In the genomic region with DNA sequence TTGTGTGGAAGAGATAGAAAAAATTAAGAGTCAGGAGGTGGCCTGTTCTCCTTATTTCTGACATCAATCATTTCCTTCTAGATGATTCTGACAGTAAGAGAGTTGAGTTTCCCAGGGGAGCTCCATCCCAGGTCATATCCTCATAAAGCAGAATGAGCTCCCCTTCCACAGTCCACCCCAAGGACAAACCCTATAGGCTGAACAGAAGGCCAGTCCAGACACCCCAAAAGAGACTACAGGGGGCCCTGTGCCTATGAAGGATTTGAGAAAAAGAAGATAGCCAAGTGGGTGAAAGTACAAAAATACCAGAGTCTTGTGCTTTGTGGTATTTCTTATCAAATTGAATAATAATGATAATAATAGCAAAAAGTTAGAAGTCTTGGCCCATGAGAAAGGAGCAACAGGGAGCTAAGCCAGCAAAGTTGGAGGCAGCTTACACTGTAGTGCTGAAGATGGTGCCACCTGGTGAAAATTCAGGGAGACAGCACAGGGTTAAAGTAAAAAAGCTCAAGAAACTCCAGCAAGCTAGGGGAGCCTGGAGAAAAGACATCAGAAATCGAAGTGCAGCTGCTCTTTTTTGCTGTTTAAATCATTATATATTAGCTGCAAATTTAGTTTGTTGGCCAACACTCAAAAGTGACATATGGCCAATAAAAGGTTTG, we compare ENCODE assay signal across 9 cellular contexts. TPM values are rescaled to one million over a fixed set of nuclear protein-coding genes. Genes with fewer than 3 reads are reported as not detected.
DNase-seq lines count a peak whose midpoint lies in the region; ATAC-seq and TF ChIP-seq lines count a peak whose summit lies in the region.
"Had no signal": no experiment of that assay in that cellular context is flagged by ENCODE, and none has a peak within 500 bp of the region (broad histone marks: within the 10 kb centered on the region; RNA-seq: fewer than 3 reads in every experiment).

No MANE protein-coding gene starts in this region.

- H3K4me3 Mint-ChIP-seq in brain = peak overlapping the region in 3 of 5 experiments; percentile 41 to 47 (median 43)

- H3K9me3 ChIP-seq in neuronal stem cell (replicated peaks in 1 of 2; ENCODE audit: control insufficient read depth in 2 of 2, insufficient read depth in 1 of 2, low read depth in 1 of 2, low read length in 2 of 2) = peaks cover 0 to 3% of the 10 kb centered on the region in 2 donors

- no peak overlapping the region for H3K23ac ChIP-seq in neuronal stem cell (ENCODE audit: low read depth, low read length, poor library complexity)

- no peaks in the 10 kb centered on the region for H3K36me3 Mint-ChIP-seq in brain

- peaks cover 0 to 4% (median 0%) of the 10 kb centered on the region in 5 experiments for H3K9me3 Mint-ChIP-seq in brain

- no peak overlapping the region for H2BK15ac ChIP-seq in neuronal stem cell (ENCODE audit: low read length)

- H3K4me3 ChIP-seq in neuronal stem cell (ENCODE audit: low read length in 2 of 2) = no peak overlapping the region
- H3K4me3 ChIP-seq: skin epidermis had no signal

- peaks cover 29% of the 10 kb centered on the region for H3K4me1 Mint-ChIP-seq in brain

- H3K27me3 Mint-ChIP-seq in brain = peaks cover 3% of the 10 kb centered on the region

- H3K4me2 ChIP-seq in neuronal stem cell (ENCODE audit: insufficient read depth, low read length, poor library complexity, severe bottlenecking) = no peak overlapping the region

- DNase-seq in SIG-M5 treated with dmso at 0.1 percent for 504 hours (lab: John Stamatoyannopoulos, UW; ENCODE audit: unreplicated experiment) (peak; percentile 4), SIG-M5 (lab: John Stamatoyannopoulos, UW) (no peak), NCI-H1105 (lab: John Stamatoyannopoulos, UW) (peak; percentile 12), neuronal stem cell (ENCODE audit: low spot score) (peak; percentile 37), Ammon's horn (ENCODE audit: low spot score) (no peak)

- no peak overlapping the region for H2BK12ac ChIP-seq in neuronal stem cell (ENCODE audit: low read length)

- H4K8ac ChIP-seq in neuronal stem cell (ENCODE audit: low read depth, low read length) = no peak overlapping the region

- no peak overlapping the region for H2BK5ac ChIP-seq in neuronal stem cell (ENCODE audit: low read length)

- H3K27me3 ChIP-seq in neuronal stem cell (ENCODE audit: control insufficient read depth in 3 of 3, insufficient read depth in 3 of 3, low read depth in 1 of 3, low read length in 3 of 3) = peaks cover 0 to 4% (median 0%) of the 10 kb centered on the region in 3 experiments

- no peak overlapping the region for H2AFZ ChIP-seq in neuronal stem cell (ENCODE audit: low read length)

- no CpG with 5 or more reads among the region's 1 CpG for WGBS in neuronal stem cell (ENCODE audit: extremely low coverage in 2 of 2, insufficient read length in 2 of 2, insufficient replicate concordance in 1 of 2), 2 donors

- H3K18ac ChIP-seq in neuronal stem cell (ENCODE audit: low read length) = no peak overlapping the region

- no peak overlapping the region for H3K27ac ChIP-seq in neuronal stem cell (replicated peaks; ENCODE audit: low read length)

- no peak overlapping the region for H2AK5ac ChIP-seq in neuronal stem cell (ENCODE audit: low read depth, low read length)

- H3K9ac ChIP-seq in neuronal stem cell (ENCODE audit: low read depth, low read length, poor library complexity) = no peak overlapping the region

- H3K36me3 ChIP-seq in neuronal stem cell (replicated peaks in 1 of 2; ENCODE audit: control insufficient read depth in 2 of 2, insufficient read depth in 2 of 2, low read length in 2 of 2) = peaks cover 0 to 2% of the 10 kb centered on the region in 2 donors

- H4K91ac ChIP-seq in neuronal stem cell (ENCODE audit: low read depth, low read length, poor library complexity) = no peak overlapping the region

- no peak overlapping the region for H3K14ac ChIP-seq in neuronal stem cell (ENCODE audit: low read length)

- no peak overlapping the region for H2BK120ac ChIP-seq in neuronal stem cell (ENCODE audit: low read depth, low read length)

- H3K4ac ChIP-seq in neuronal stem cell (ENCODE audit: low read length) = no peak overlapping the region

- peaks cover 0 to 2% of the 10 kb centered on the region in 2 donors for H3K4me1 ChIP-seq in neuronal stem cell (ENCODE audit: control insufficient read depth in 2 of 2, insufficient read depth in 1 of 2, low read depth in 1 of 2, low read length in 2 of 2)

- peak overlapping the region in 3 of 5 experiments; percentile 5 to 89 (median 76) for H3K27ac Mint-ChIP-seq in brain

- H3K79me1 ChIP-seq in neuronal stem cell (ENCODE audit: low read depth, low read length) = no peaks in the 10 kb centered on the region

- TF ChIP-seq CTCF in brain (conservative IDR thresholded peaks at IDR 0.05) = peak; percentile 54 to 70

- ATAC-seq in HG02763 (IDR thresholded peaks at IDR 0.05; ENCODE audit: unreplicated experiment) = no peak
- ATAC-seq in GM21381 (IDR thresholded peaks at IDR 0.05; ENCODE audit: unreplicated experiment) = no peak

RNA-seq across cellular contexts. Expression of gene SLC24A5, which starts 35.9 kb away (rescaled TPM):
- polyA plus RNA-seq in brain (ENCODE audit: insufficient read depth, low read depth, low replicate concordance) = not detected
- 0.31 TPM for polyA plus RNA-seq in neuronal stem cell (2013, experiment 1 of 2)
- 0.36 TPM for polyA plus RNA-seq in neuronal stem cell (2013, experiment 2 of 2)

Comparison
In these comparisons a context has a peak if more than half of its experiments do, and no peak if none do; other contexts are left out.
1. DNase-seq: peak in SIG-M5 treated with dmso at 0.1 percent for 504 hours (single experiment), NCI-H1105 (single experiment) and neuronal stem cell (single experiment); none in SIG-M5 (single experiment) and Ammon's horn (single experiment).